8 cellular contexts compared by ENCODE assay signal in genomic region chr5:160421625-160422258, GRCh38. TPM values are rescaled to one million over a fixed set of nuclear protein-coding genes. Genes with fewer than 3 reads are reported as not detected.
DNase-seq lines count a peak whose midpoint lies in the region; ATAC-seq and TF ChIP-seq lines count a peak whose summit lies in the region.

TSS of gene PTTG1 (plus strand) at chr5:160421855. CDS start at chr5:160422313, 458 bp downstream.

- peak within 1 kb of the TSS; percentile 26 for H3K27ac Mint-ChIP-seq in WTC11

- TF ChIP-seq CTCF in WTC11 (IDR thresholded peaks at IDR 0.05): no peak

- CTCF ChIA-PET in WTC11 (lab: Charles Lee): interaction anchor here (0.6 to 2.8 kb wide), 5 partner anchors 17 to 400 kb away, joined by 3 to 26 read pairs (median 5); no protein-coding TSS in a partner anchor

- POLR2A ChIA-PET in WTC11 (lab: Charles Lee): interaction anchor here (0.6 to 1.4 kb wide), 6 partner anchors 17 to 907 kb away, joined by 3 to 4 read pairs (median 3); no protein-coding TSS in a partner anchor

- H3K27ac ChIP-seq in caudate nucleus (ENCODE audit: low read depth, low read length): no peak within 1 kb of the TSS

- ATAC-seq in GM18909 (IDR thresholded peaks at IDR 0.05; ENCODE audit: poor library complexity, unreplicated experiment): peak; percentile 75
- ATAC-seq in HG03175 (IDR thresholded peaks at IDR 0.05; ENCODE audit: unreplicated experiment): peak; percentile 75
- peak; percentile 86 for ATAC-seq in WTC11

- peak within 1 kb of the TSS; percentile 95 for H3K4me3 Mint-ChIP-seq in WTC11

- DNase-seq in AG08396 (ENCODE audit: low spot score) (peak; percentile 92), NCI-H2227 treated with DMSO at 0.1 percent for 48 hours (lab: John Stamatoyannopoulos, UW) (peak; percentile 92), WTC11 (ENCODE audit: low spot score) (peak; percentile 97), caudate nucleus (lab: John Stamatoyannopoulos, UW) (peak; percentile 13 to 96 (median 80)), iris pigment epithelial cell (ENCODE audit: low read depth) (peak; percentile 98)
- peak; percentile 90 for DNase-seq in stimulated activated CD4-positive, alpha-beta T cell treated with anti-CD3 and anti-CD28 coated beads, Interleukin-12 subunit alpha, Interleukin-12 subunit beta, amount 100 ng/mL, for 4 hours

- H3K27me3 Mint-ChIP-seq in WTC11 (ENCODE audit: low read depth): no peaks in the 10 kb centered on the region

- H3K9me3 Mint-ChIP-seq in WTC11: no peaks in the 10 kb centered on the region

- peaks cover 42% of the 10 kb centered on the region for H3K36me3 Mint-ChIP-seq in WTC11

- H3K4me1 Mint-ChIP-seq in WTC11: peaks cover 54% of the 10 kb centered on the region

TF ChIP-seq in WTC11, 78 proteins besides CTCF, POLR2A, EP300 and RAD21 (continues in another document):
- TF ChIP-seq, protein P1, sequence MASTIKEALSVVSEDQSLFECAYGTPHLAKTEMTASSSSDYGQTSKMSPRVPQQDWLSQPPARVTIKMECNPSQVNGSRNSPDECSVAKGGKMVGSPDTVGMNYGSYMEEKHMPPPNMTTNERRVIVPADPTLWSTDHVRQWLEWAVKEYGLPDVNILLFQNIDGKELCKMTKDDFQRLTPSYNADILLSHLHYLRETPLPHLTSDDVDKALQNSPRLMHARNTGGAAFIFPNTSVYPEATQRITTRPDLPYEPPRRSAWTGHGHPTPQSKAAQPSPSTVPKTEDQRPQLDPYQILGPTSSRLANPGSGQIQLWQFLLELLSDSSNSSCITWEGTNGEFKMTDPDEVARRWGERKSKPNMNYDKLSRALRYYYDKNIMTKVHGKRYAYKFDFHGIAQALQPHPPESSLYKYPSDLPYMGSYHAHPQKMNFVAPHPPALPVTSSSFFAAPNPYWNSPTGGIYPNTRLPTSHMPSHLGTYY (CRISPR knock-in tag; IDR thresholded peaks at IDR 0.05): no peak
- TF ChIP-seq, protein P2, sequence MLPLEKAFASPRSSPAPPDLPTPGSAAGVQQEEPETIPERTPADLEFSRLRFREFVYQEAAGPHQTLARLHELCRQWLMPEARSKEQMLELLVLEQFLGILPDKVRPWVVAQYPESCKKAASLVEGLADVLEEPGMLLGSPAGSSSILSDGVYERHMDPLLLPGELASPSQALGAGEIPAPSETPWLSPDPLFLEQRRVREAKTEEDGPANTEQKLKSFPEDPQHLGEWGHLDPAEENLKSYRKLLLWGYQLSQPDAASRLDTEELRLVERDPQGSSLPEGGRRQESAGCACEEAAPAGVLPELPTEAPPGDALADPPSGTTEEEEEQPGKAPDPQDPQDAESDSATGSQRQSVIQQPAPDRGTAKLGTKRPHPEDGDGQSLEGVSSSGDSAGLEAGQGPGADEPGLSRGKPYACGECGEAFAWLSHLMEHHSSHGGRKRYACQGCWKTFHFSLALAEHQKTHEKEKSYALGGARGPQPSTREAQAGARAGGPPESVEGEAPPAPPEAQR (CRISPR knock-in tag; IDR thresholded peaks at IDR 0.05): no peak
- TF ChIP-seq EMX1 (CRISPR knock-in tag; IDR thresholded peaks at IDR 0.05) (no peak), JUN (CRISPR knock-in tag; IDR thresholded peaks at IDR 0.05) (no peak), NR3C1 (CRISPR knock-in tag; conservative IDR thresholded peaks at IDR 0.05; ENCODE audit: low read depth) (no peak), ZNF416 (CRISPR knock-in tag; IDR thresholded peaks at IDR 0.05) (no peak), ZNF121 (CRISPR knock-in tag; IDR thresholded peaks at IDR 0.05) (no peak), FOXK1 (CRISPR knock-in tag; IDR thresholded peaks at IDR 0.05) (peak; percentile 62; the same call in 1 of the 2 replicates), JAZF1 (CRISPR knock-in tag; IDR thresholded peaks at IDR 0.05) (no peak)
- TF ChIP-seq, protein P3, sequence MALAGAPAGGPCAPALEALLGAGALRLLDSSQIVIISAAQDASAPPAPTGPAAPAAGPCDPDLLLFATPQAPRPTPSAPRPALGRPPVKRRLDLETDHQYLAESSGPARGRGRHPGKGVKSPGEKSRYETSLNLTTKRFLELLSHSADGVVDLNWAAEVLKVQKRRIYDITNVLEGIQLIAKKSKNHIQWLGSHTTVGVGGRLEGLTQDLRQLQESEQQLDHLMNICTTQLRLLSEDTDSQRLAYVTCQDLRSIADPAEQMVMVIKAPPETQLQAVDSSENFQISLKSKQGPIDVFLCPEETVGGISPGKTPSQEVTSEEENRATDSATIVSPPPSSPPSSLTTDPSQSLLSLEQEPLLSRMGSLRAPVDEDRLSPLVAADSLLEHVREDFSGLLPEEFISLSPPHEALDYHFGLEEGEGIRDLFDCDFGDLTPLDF (CRISPR knock-in tag; IDR thresholded peaks at IDR 0.05): no peak
- TF ChIP-seq, protein P4, sequence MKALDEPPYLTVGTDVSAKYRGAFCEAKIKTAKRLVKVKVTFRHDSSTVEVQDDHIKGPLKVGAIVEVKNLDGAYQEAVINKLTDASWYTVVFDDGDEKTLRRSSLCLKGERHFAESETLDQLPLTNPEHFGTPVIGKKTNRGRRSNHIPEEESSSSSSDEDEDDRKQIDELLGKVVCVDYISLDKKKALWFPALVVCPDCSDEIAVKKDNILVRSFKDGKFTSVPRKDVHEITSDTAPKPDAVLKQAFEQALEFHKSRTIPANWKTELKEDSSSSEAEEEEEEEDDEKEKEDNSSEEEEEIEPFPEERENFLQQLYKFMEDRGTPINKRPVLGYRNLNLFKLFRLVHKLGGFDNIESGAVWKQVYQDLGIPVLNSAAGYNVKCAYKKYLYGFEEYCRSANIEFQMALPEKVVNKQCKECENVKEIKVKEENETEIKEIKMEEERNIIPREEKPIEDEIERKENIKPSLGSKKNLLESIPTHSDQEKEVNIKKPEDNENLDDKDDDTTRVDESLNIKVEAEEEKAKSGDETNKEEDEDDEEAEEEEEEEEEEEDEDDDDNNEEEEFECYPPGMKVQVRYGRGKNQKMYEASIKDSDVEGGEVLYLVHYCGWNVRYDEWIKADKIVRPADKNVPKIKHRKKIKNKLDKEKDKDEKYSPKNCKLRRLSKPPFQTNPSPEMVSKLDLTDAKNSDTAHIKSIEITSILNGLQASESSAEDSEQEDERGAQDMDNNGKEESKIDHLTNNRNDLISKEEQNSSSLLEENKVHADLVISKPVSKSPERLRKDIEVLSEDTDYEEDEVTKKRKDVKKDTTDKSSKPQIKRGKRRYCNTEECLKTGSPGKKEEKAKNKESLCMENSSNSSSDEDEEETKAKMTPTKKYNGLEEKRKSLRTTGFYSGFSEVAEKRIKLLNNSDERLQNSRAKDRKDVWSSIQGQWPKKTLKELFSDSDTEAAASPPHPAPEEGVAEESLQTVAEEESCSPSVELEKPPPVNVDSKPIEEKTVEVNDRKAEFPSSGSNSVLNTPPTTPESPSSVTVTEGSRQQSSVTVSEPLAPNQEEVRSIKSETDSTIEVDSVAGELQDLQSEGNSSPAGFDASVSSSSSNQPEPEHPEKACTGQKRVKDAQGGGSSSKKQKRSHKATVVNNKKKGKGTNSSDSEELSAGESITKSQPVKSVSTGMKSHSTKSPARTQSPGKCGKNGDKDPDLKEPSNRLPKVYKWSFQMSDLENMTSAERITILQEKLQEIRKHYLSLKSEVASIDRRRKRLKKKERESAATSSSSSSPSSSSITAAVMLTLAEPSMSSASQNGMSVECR (CRISPR knock-in tag; IDR thresholded peaks at IDR 0.05; ENCODE audit: borderline replicate concordance): no peak; the same call in 1 of the 2 replicates
- TF ChIP-seq, protein P5, sequence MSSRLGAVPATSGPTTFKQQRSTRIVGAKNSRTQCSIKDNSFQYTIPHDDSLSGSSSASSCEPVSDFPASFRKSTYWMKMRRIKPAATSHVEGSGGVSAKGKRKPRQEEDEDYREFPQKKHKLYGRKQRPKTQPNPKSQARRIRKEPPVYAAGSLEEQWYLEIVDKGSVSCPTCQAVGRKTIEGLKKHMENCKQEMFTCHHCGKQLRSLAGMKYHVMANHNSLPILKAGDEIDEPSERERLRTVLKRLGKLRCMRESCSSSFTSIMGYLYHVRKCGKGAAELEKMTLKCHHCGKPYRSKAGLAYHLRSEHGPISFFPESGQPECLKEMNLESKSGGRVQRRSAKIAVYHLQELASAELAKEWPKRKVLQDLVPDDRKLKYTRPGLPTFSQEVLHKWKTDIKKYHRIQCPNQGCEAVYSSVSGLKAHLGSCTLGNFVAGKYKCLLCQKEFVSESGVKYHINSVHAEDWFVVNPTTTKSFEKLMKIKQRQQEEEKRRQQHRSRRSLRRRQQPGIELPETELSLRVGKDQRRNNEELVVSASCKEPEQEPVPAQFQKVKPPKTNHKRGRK (CRISPR knock-in tag; IDR thresholded peaks at IDR 0.05; ENCODE audit: borderline replicate concordance): no peak
- TF ChIP-seq, protein P6, sequence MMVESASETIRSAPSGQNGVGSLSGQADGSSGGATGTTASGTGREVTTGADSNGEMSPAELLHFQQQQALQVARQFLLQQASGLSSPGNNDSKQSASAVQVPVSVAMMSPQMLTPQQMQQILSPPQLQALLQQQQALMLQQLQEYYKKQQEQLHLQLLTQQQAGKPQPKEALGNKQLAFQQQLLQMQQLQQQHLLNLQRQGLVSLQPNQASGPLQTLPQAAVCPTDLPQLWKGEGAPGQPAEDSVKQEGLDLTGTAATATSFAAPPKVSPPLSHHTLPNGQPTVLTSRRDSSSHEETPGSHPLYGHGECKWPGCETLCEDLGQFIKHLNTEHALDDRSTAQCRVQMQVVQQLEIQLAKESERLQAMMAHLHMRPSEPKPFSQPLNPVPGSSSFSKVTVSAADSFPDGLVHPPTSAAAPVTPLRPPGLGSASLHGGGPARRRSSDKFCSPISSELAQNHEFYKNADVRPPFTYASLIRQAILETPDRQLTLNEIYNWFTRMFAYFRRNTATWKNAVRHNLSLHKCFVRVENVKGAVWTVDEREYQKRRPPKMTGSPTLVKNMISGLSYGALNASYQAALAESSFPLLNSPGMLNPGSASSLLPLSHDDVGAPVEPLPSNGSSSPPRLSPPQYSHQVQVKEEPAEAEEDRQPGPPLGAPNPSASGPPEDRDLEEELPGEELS (CRISPR knock-in tag; IDR thresholded peaks at IDR 0.05): 0 out of 2 replicates have a peak, but pooled peaks have one; percentile 59

RNA-seq across cellular contexts. Expression of gene PTTG1, which starts in this region (rescaled TPM):
- 239 to 273 TPM (median 270 TPM) in 3 replicates for total RNA-seq in WTC11 (2021)
